1 cellular context compared by ENCODE assay signal in genomic region chr10:67259319-67259929, GRCh38.
TF ChIP-seq lines count a peak whose summit lies in the region.

No MANE protein-coding gene starts in this region.

TF ChIP-seq in liver, 16 proteins besides CTCF, POLR2A, EP300 and RAD21 (continued from another document):
- TF ChIP-seq, protein P1, sequence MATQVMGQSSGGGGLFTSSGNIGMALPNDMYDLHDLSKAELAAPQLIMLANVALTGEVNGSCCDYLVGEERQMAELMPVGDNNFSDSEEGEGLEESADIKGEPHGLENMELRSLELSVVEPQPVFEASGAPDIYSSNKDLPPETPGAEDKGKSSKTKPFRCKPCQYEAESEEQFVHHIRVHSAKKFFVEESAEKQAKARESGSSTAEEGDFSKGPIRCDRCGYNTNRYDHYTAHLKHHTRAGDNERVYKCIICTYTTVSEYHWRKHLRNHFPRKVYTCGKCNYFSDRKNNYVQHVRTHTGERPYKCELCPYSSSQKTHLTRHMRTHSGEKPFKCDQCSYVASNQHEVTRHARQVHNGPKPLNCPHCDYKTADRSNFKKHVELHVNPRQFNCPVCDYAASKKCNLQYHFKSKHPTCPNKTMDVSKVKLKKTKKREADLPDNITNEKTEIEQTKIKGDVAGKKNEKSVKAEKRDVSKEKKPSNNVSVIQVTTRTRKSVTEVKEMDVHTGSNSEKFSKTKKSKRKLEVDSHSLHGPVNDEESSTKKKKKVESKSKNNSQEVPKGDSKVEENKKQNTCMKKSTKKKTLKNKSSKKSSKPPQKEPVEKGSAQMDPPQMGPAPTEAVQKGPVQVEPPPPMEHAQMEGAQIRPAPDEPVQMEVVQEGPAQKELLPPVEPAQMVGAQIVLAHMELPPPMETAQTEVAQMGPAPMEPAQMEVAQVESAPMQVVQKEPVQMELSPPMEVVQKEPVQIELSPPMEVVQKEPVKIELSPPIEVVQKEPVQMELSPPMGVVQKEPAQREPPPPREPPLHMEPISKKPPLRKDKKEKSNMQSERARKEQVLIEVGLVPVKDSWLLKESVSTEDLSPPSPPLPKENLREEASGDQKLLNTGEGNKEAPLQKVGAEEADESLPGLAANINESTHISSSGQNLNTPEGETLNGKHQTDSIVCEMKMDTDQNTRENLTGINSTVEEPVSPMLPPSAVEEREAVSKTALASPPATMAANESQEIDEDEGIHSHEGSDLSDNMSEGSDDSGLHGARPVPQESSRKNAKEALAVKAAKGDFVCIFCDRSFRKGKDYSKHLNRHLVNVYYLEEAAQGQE (IDR thresholded peaks at IDR 0.05), result no peak
- TF ChIP-seq ZBTB33 (IDR thresholded peaks at IDR 0.05), result no peak
- TF ChIP-seq GABPA (IDR thresholded peaks at IDR 0.05 in 1 of 2, conservative IDR thresholded peaks at IDR 0.05 in 1 of 2), result no peak
- no peak for TF ChIP-seq FOXA1 (IDR thresholded peaks at IDR 0.05)
- no peak for TF ChIP-seq NR2F2 (IDR thresholded peaks at IDR 0.05)
- no peak for TF ChIP-seq ATF3 (IDR thresholded peaks at IDR 0.05)
- TF ChIP-seq RXRA (IDR thresholded peaks at IDR 0.05), result peak; percentile 43 to 50
